In genomic region chr14:58193542-58193941, GRCh38 we compare ENCODE assay signal across 1 cellular context.
TF ChIP-seq lines count a peak whose summit lies in the region.

No MANE protein-coding gene starts in this region.

TF ChIP-seq in K562, 482 proteins besides CTCF, POLR2A, EP300 and RAD21:
- TF ChIP-seq MCM5 (IDR thresholded peaks at IDR 0.05; ENCODE audit: low read depth) (no peak), ZC3H11A (IDR thresholded peaks at IDR 0.05; ENCODE audit: low read depth, low read length) (no peak), ELF2 (CRISPR knock-in tag; IDR thresholded peaks at IDR 0.05) (no peak), FOXP1 (CRISPR knock-in tag; IDR thresholded peaks at IDR 0.05) (no peak), CREBBP (IDR thresholded peaks at IDR 0.05; ENCODE audit: low read depth, low read length) (no peak), MEF2D (tag; conservative IDR thresholded peaks at IDR 0.05; ENCODE audit: low read depth) (no peak), E2F5 (CRISPR knock-in tag; IDR thresholded peaks at IDR 0.05) (no peak), EZH2 (IDR thresholded peaks at IDR 0.05; ENCODE audit: borderline replicate concordance, low read depth, low read length) (no peak), XRCC3 (IDR thresholded peaks at IDR 0.05) (no peak), HMGN3 (IDR thresholded peaks at IDR 0.05; ENCODE audit: borderline replicate concordance, extremely low read depth, insufficient read length, low read depth, low read length) (no peak), MCM2 (IDR thresholded peaks at IDR 0.05; ENCODE audit: low read depth) (no peak), ZNF57 (CRISPR knock-in tag; IDR thresholded peaks at IDR 0.05) (no peak), ETV1 (tag; conservative IDR thresholded peaks at IDR 0.05; ENCODE audit: low read depth) (no peak), CREB3L1 (IDR thresholded peaks at IDR 0.05; ENCODE audit: borderline replicate concordance, low read depth) (no peak), SP1 (CRISPR knock-in tag; IDR thresholded peaks at IDR 0.05) (no peak), HNRNPK (IDR thresholded peaks at IDR 0.05; ENCODE audit: low read depth, low read length, poor library complexity, severe bottlenecking) (no peak), MLX (CRISPR knock-in tag; conservative IDR thresholded peaks at IDR 0.05) (no peak)
- TF ChIP-seq, protein P1, sequence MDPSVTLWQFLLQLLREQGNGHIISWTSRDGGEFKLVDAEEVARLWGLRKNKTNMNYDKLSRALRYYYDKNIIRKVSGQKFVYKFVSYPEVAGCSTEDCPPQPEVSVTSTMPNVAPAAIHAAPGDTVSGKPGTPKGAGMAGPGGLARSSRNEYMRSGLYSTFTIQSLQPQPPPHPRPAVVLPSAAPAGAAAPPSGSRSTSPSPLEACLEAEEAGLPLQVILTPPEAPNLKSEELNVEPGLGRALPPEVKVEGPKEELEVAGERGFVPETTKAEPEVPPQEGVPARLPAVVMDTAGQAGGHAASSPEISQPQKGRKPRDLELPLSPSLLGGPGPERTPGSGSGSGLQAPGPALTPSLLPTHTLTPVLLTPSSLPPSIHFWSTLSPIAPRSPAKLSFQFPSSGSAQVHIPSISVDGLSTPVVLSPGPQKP (CRISPR knock-in tag; IDR thresholded peaks at IDR 0.05), result no peak
- TF ChIP-seq, protein P2, sequence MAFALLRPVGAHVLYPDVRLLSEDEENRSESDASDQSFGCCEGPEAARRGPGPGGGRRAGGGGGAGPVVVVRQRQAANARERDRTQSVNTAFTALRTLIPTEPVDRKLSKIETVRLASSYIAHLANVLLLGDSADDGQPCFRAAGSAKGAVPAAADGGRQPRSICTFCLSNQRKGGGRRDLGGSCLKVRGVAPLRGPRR (CRISPR knock-in tag; IDR thresholded peaks at IDR 0.05), result no peak
- TF ChIP-seq, protein P3, sequence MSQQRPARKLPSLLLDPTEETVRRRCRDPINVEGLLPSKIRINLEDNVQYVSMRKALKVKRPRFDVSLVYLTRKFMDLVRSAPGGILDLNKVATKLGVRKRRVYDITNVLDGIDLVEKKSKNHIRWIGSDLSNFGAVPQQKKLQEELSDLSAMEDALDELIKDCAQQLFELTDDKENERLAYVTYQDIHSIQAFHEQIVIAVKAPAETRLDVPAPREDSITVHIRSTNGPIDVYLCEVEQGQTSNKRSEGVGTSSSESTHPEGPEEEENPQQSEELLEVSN (IDR thresholded peaks at IDR 0.05; ENCODE audit: borderline replicate concordance in 1 of 2, extremely low read depth in 1 of 2, insufficient read depth in 1 of 2, insufficient read length in 1 of 2, low read depth in 1 of 2, low read length in 1 of 2, poor library complexity in 1 of 2, severe bottlenecking in 1 of 2), result no peak
